Comparison of ENCODE assay signal across 22 cellular contexts in genomic region chr11:45761659-45762058, GRCh38.
"Had no signal": no experiment of that assay in that cellular context is flagged by ENCODE, and none has a peak within 500 bp of the region (broad histone marks: within the 10 kb centered on the region; RNA-seq: fewer than 3 reads in every experiment).

No MANE protein-coding gene starts in this region.

- H3K36me3 Mint-ChIP-seq: memory B cell; natural killer cell; stimulated activated effector memory CD8-positive, alpha-beta T cell treated with anti-CD3 and anti-CD28 coated beads, Interleukin-12 subunit alpha, Interleukin-12 subunit beta, amount 100 ng/mL, for 72 hours; type B pancreatic cell had no signal

- H3K27ac Mint-ChIP-seq: endodermal cell; memory B cell; natural killer cell; stimulated activated effector memory CD8-positive, alpha-beta T cell treated with anti-CD3 and anti-CD28 coated beads, Interleukin-12 subunit alpha, Interleukin-12 subunit beta, amount 100 ng/mL, for 72 hours; type B pancreatic cell had no signal

- ATAC-seq: esophagus mucosa; gastrocnemius medialis; natural killer cell; psoas muscle; right cardiac atrium; stimulated activated effector memory CD8-positive, alpha-beta T cell treated with anti-CD3 and anti-CD28 coated beads, Interleukin-12 subunit alpha, Interleukin-12 subunit beta, amount 100 ng/mL, for 72 hours had no signal

- H3K4me3 Mint-ChIP-seq: endodermal cell; memory B cell; natural killer cell; stimulated activated effector memory CD8-positive, alpha-beta T cell treated with anti-CD3 and anti-CD28 coated beads, Interleukin-12 subunit alpha, Interleukin-12 subunit beta, amount 100 ng/mL, for 72 hours; type B pancreatic cell had no signal

- DNase-seq: dorsolateral prefrontal cortex; effector CD4-positive, alpha-beta T cell; endodermal cell; foreskin fibroblast; gastrocnemius medialis; natural killer cell; occipital lobe; ovary; posterior cingulate gyrus; psoas muscle; right cardiac atrium; sigmoid colon; stimulated activated CD4-positive, alpha-beta T cell treated with anti-CD3 and anti-CD28 coated beads, Interleukin-2, amount 100 ng/mL, for 24 hours; stimulated activated CD4-positive, alpha-beta T cell treated with anti-CD3 and anti-CD28 coated beads, Interleukin-4, amount 100 ng/mL, for 24 hours; stimulated activated naive CD4-positive, alpha-beta T cell treated with Interleukin-2 at 50 U/mL for 16 hours; substantia nigra; testis; tibial artery had no signal

- H3K9me3 Mint-ChIP-seq: endodermal cell; natural killer cell; stimulated activated effector memory CD8-positive, alpha-beta T cell treated with anti-CD3 and anti-CD28 coated beads, Interleukin-12 subunit alpha, Interleukin-12 subunit beta, amount 100 ng/mL, for 72 hours; type B pancreatic cell had no signal

- H3K4me1 Mint-ChIP-seq: natural killer cell; stimulated activated effector memory CD8-positive, alpha-beta T cell treated with anti-CD3 and anti-CD28 coated beads, Interleukin-12 subunit alpha, Interleukin-12 subunit beta, amount 100 ng/mL, for 72 hours had no signal
